In genomic region chr6:134665029-134665723, GRCh38 we compare ENCODE assay signal across 1 cellular context.
TF ChIP-seq lines count a peak whose summit lies in the region.

No MANE protein-coding gene starts in this region.

TF ChIP-seq in HepG2, 621 proteins besides CTCF, POLR2A, EP300 and RAD21:
- TF ChIP-seq HNRNPK (IDR thresholded peaks at IDR 0.05; ENCODE audit: low read depth, low read length, poor library complexity, severe bottlenecking), result peak; percentile 70
- no peak for TF ChIP-seq RXRA (CRISPR knock-in tag; IDR thresholded peaks at IDR 0.05)
- TF ChIP-seq GABPA (IDR thresholded peaks at IDR 0.05; ENCODE audit: low read depth, low read length), result no peak
- TF ChIP-seq GABPA (CRISPR knock-in tag; IDR thresholded peaks at IDR 0.05; ENCODE audit: low read depth), result no peak
- no peak for TF ChIP-seq YEATS2 (CRISPR knock-in tag; IDR thresholded peaks at IDR 0.05; ENCODE audit: borderline replicate concordance)
